Comparison of ENCODE assay signal across 1 cellular context in genomic region chr1:28247603-28248272, GRCh38.
TF ChIP-seq lines count a peak whose summit lies in the region.

No MANE protein-coding gene starts in this region.

TF ChIP-seq in HepG2, 621 proteins besides CTCF, POLR2A, EP300 and RAD21:
- peak; percentile 29; the same call in 1 of the 2 replicates for TF ChIP-seq MYPOP (CRISPR knock-in tag; IDR thresholded peaks at IDR 0.05)
- 0 out of 2 replicates have a peak, but pooled peaks have one; percentile 23 for TF ChIP-seq ZNF501 (CRISPR knock-in tag; IDR thresholded peaks at IDR 0.05)
- 0 out of 2 replicates have a peak, but pooled peaks have one; percentile 4 for TF ChIP-seq ZNF605 (CRISPR knock-in tag; IDR thresholded peaks at IDR 0.05)
- TF ChIP-seq ZNF329 (CRISPR knock-in tag; IDR thresholded peaks at IDR 0.05; ENCODE audit: low read depth): 0 out of 2 replicates have a peak, but pooled peaks have one; percentile 4
- TF ChIP-seq PAXIP1 (CRISPR knock-in tag; conservative IDR thresholded peaks at IDR 0.05): 0 out of 2 replicates have a peak, but pooled peaks have one; percentile 2
- TF ChIP-seq JARID2 (CRISPR knock-in tag; IDR thresholded peaks at IDR 0.05; ENCODE audit: insufficient replicate concordance): no peak
- 0 out of 2 replicates have a peak, but pooled peaks have one; percentile 28 for TF ChIP-seq ZC3H13 (CRISPR knock-in tag; IDR thresholded peaks at IDR 0.05)
- TF ChIP-seq LRRFIP1 (CRISPR knock-in tag; conservative IDR thresholded peaks at IDR 0.05): no peak
- TF ChIP-seq ZNF276 (CRISPR knock-in tag; IDR thresholded peaks at IDR 0.05; ENCODE audit: low read depth): 0 out of 2 replicates have a peak, but pooled peaks have one; percentile 6
- TF ChIP-seq ZMAT5 (CRISPR knock-in tag; IDR thresholded peaks at IDR 0.05; ENCODE audit: borderline replicate concordance, low read depth): no peak
- 0 out of 2 replicates have a peak, but pooled peaks have one; percentile 7 for TF ChIP-seq ZNF607 (CRISPR knock-in tag; IDR thresholded peaks at IDR 0.05; ENCODE audit: borderline replicate concordance)
- 0 out of 2 replicates have a peak, but pooled peaks have one; percentile 4 for TF ChIP-seq POLR2AphosphoS5 (IDR thresholded peaks at IDR 0.05; ENCODE audit: low read depth, low read length)
- no peak for TF ChIP-seq ZNF609 (CRISPR knock-in tag; IDR thresholded peaks at IDR 0.05; ENCODE audit: borderline replicate concordance)
- TF ChIP-seq ZBTB33 (CRISPR knock-in tag; IDR thresholded peaks at IDR 0.05): no peak
- peak; percentile 45 for TF ChIP-seq HNF1B (CRISPR knock-in tag; IDR thresholded peaks at IDR 0.05)
- no peak for TF ChIP-seq SUZ12 (IDR thresholded peaks at IDR 0.05; ENCODE audit: low read depth, low read length)
- no peak for TF ChIP-seq MATR3 (CRISPR knock-in tag; IDR thresholded peaks at IDR 0.05)
- no peak for TF ChIP-seq DRAP1 (CRISPR knock-in tag; IDR thresholded peaks at IDR 0.05)
- peak in 1 of 2 experiments; percentile 57; a peak in 1 of 4 replicates for TF ChIP-seq ATF4 (CRISPR knock-in tag; IDR thresholded peaks at IDR 0.05)
